ENCODE assay signal across 1 cellular context in genomic region chr12:96094201-96094600, GRCh38.
TF ChIP-seq lines count a peak whose summit lies in the region.

No MANE protein-coding gene starts in this region.

TF ChIP-seq in GM23338, 12 proteins besides CTCF, POLR2A, EP300 and RAD21 (continued from another document):
- TF ChIP-seq, protein P1, sequence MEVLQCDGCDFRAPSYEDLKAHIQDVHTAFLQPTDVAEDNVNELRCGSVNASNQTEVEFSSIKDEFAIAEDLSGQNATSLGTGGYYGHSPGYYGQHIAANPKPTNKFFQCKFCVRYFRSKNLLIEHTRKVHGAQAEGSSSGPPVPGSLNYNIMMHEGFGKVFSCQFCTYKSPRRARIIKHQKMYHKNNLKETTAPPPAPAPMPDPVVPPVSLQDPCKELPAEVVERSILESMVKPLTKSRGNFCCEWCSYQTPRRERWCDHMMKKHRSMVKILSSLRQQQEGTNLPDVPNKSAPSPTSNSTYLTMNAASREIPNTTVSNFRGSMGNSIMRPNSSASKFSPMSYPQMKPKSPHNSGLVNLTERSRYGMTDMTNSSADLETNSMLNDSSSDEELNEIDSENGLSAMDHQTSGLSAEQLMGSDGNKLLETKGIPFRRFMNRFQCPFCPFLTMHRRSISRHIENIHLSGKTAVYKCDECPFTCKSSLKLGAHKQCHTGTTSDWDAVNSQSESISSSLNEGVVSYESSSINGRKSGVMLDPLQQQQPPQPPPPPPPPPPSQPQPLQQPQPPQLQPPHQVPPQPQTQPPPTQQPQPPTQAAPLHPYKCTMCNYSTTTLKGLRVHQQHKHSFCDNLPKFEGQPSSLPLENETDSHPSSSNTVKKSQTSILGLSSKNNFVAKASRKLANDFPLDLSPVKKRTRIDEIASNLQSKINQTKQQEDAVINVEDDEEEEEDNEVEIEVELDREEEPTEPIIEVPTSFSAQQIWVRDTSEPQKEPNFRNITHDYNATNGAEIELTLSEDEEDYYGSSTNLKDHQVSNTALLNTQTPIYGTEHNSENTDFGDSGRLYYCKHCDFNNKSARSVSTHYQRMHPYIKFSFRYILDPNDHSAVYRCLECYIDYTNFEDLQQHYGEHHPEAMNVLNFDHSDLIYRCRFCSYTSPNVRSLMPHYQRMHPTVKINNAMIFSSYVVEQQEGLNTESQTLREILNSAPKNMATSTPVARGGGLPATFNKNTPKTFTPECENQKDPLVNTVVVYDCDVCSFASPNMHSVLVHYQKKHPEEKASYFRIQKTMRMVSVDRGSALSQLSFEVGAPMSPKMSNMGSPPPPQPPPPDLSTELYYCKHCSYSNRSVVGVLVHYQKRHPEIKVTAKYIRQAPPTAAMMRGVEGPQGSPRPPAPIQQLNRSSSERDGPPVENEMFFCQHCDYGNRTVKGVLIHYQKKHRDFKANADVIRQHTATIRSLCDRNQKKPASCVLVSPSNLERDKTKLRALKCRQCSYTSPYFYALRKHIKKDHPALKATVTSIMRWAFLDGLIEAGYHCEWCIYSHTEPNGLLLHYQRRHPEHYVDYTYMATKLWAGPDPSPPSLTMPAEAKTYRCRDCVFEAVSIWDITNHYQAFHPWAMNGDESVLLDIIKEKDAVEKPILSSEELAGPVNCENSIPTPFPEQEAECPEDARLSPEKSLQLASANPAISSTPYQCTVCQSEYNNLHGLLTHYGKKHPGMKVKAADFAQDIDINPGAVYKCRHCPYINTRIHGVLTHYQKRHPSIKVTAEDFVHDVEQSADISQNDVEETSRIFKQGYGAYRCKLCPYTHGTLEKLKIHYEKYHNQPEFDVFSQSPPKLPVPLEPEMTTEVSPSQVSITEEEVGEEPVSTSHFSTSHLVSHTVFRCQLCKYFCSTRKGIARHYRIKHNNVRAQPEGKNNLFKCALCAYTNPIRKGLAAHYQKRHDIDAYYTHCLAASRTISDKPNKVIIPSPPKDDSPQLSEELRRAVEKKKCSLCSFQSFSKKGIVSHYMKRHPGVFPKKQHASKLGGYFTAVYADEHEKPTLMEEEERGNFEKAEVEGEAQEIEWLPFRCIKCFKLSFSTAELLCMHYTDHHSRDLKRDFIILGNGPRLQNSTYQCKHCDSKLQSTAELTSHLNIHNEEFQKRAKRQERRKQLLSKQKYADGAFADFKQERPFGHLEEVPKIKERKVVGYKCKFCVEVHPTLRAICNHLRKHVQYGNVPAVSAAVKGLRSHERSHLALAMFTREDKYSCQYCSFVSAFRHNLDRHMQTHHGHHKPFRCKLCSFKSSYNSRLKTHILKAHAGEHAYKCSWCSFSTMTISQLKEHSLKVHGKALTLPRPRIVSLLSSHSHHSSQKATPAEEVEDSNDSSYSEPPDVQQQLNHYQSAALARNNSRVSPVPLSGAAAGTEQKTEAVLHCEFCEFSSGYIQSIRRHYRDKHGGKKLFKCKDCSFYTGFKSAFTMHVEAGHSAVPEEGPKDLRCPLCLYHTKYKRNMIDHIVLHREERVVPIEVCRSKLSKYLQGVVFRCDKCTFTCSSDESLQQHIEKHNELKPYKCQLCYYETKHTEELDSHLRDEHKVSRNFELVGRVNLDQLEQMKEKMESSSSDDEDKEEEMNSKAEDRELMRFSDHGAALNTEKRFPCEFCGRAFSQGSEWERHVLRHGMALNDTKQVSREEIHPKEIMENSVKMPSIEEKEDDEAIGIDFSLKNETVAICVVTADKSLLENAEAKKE (CRISPR knock-in tag; IDR thresholded peaks at IDR 0.05) = no peak
- TF ChIP-seq CREB1 (CRISPR knock-in tag; IDR thresholded peaks at IDR 0.05; ENCODE audit: low read depth) = no peak
- TF ChIP-seq ZNF114 (CRISPR knock-in tag; IDR thresholded peaks at IDR 0.05) = no peak
TF ChIP-seq in GM23338: peak in this region for 0.
